In the genomic region with DNA sequence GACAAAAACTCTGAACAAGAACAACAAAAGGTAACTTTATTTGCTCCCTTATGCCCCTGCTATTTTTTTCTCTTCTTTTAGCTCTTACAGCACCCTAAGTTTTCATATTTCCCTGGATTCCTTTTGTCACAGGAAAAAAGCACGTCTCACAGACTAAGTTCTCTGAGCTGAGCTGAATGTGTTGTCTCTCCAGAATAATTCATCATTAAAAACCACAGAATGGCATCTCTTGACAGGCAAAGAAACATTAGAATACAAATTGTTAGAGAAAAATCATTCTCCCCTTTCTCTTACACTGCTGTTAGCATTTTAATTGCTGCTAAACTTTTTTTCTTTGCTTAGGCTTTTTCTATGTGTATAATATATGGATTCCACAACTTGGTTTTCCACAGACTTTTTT, we compare ENCODE assay signal across 24 cellular contexts.
"Had no signal": no experiment of that assay in that cellular context is flagged by ENCODE, and none has a peak within 500 bp of the region (broad histone marks: within the 10 kb centered on the region; RNA-seq: fewer than 3 reads in every experiment).

No MANE protein-coding gene starts in this region.

- H3K36me3 ChIP-seq: gastrocnemius medialis, sigmoid colon, thoracic aorta, tibial nerve, upper lobe of left lung had no signal

- ATAC-seq: gastrocnemius medialis; left lobe of liver; naive thymus-derived CD8-positive, alpha-beta T cell; psoas muscle; right cardiac atrium; stimulated activated effector memory CD8-positive, alpha-beta T cell treated with anti-CD3 and anti-CD28 coated beads, Interleukin-12 subunit alpha, Interleukin-12 subunit beta, amount 100 ng/mL, for 72 hours had no signal

- DNase-seq: cortex of kidney; effector CD4-positive, alpha-beta T cell; gastrocnemius medialis; head of caudate nucleus; kidney; midbrain; naive thymus-derived CD8-positive, alpha-beta T cell; nephron progenitor cell; nucleus accumbens; posterior cingulate gyrus; psoas muscle; right cardiac atrium; sigmoid colon; stimulated activated CD4-positive, alpha-beta T cell treated with anti-CD3 and anti-CD28 coated beads, Interleukin-2, amount 100 ng/mL, for 24 hours; stimulated activated CD4-positive, alpha-beta T cell treated with anti-CD3 and anti-CD28 coated beads, Interleukin-4, amount 100 ng/mL, for 24 hours; stimulated activated naive CD4-positive, alpha-beta T cell treated with Interleukin-2 at 50 U/mL for 16 hours; substantia nigra; upper lobe of left lung had no signal

- H3K4me3 ChIP-seq: gastrocnemius medialis, hepatocyte, lung, psoas muscle, sigmoid colon, thoracic aorta, tibial nerve, upper lobe of left lung had no signal

- H3K9me3 ChIP-seq: gastrocnemius medialis, psoas muscle, sigmoid colon, thoracic aorta, tibial nerve, upper lobe of left lung had no signal

- H3K4me2 ChIP-seq: hepatocyte had no signal

- H3K27me3 ChIP-seq: gastrocnemius medialis, hepatocyte, sigmoid colon, tibial nerve, upper lobe of left lung had no signal

- H3K27ac ChIP-seq: gastrocnemius medialis, hepatocyte, psoas muscle, sigmoid colon, thoracic aorta had no signal

- H3K4me1 ChIP-seq: gastrocnemius medialis, psoas muscle, sigmoid colon, upper lobe of left lung had no signal

- H3K79me2 ChIP-seq: hepatocyte had no signal

- H2AFZ ChIP-seq: hepatocyte had no signal
